In the genomic region with DNA sequence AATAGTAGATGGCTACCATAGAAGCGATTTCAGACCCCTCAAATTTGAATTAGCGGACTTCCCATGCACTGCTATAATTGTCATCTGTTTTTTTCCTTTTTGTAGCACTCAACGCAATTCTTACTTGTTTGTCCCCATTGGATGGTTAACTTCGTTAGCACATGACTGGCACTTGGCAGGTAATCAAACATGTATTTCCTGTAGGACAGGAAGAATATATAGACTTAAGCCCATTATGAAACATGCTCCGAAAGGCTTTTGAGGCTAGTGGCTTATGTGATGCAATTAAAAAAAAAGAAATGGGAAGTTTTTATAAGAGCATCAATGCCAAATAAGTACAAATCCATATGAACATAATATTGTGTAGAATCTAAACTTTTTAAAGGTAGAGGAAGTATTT, we compare ENCODE assay signal across 23 cellular contexts.
"Had no signal": no experiment of that assay in that cellular context is flagged by ENCODE, and none has a peak within 500 bp of the region (broad histone marks: within the 10 kb centered on the region; RNA-seq: fewer than 3 reads in every experiment).

No MANE protein-coding gene starts in this region.

- ATAC-seq: effector memory CD8-positive, alpha-beta T cell; gastrocnemius medialis; left lobe of liver; naive thymus-derived CD4-positive, alpha-beta T cell; sciatic nerve; stimulated activated effector memory CD8-positive, alpha-beta T cell treated with anti-CD3 and anti-CD28 coated beads, Interleukin-12 subunit alpha, Interleukin-12 subunit beta, amount 100 ng/mL, for 72 hours had no signal

- H3K27me3 ChIP-seq: colonic mucosa, gastrocnemius medialis, neural progenitor cell, right atrium auricular region, thyroid gland had no signal

- H2AFZ ChIP-seq: neural progenitor cell, parathyroid adenoma had no signal

- H3K4me2 ChIP-seq: neural progenitor cell, smooth muscle cell had no signal

- DNase-seq: colonic mucosa; effector memory CD8-positive, alpha-beta T cell; foreskin fibroblast; gastrocnemius medialis; head of caudate nucleus; kidney; mesenchymal stem cell; midbrain; naive thymus-derived CD4-positive, alpha-beta T cell; stimulated activated CD4-positive, alpha-beta T cell treated with anti-CD3 and anti-CD28 coated beads, Interleukin-2, amount 100 ng/mL, for 24 hours; stimulated activated CD4-positive, alpha-beta T cell treated with anti-CD3 and anti-CD28 coated beads, Interleukin-4, amount 100 ng/mL, for 24 hours; stimulated activated naive CD4-positive, alpha-beta T cell treated with Interleukin-2 at 50 U/mL for 16 hours; stomach; thyroid gland; trophoblast cell had no signal

- H3K36me3 ChIP-seq: colonic mucosa, gastrocnemius medialis, neural progenitor cell, right atrium auricular region, stomach, thyroid gland had no signal

- H3K4me3 ChIP-seq: colonic mucosa, gastrocnemius medialis, neural progenitor cell, right atrium auricular region, smooth muscle cell, stomach, thyroid gland had no signal

- FAIRE-seq: endometrium, kidney had no signal

- H3K27ac ChIP-seq: colonic mucosa, gastrocnemius medialis, neural progenitor cell, parathyroid adenoma, right atrium auricular region, stomach, thyroid gland had no signal

- H3K9me3 ChIP-seq: colonic mucosa, gastrocnemius medialis, right atrium auricular region, stomach, thyroid gland had no signal

- H3K4me1 ChIP-seq: colonic mucosa, gastrocnemius medialis, parathyroid adenoma, right atrium auricular region, thyroid gland had no signal

- H3K9ac ChIP-seq: neural progenitor cell, parathyroid adenoma had no signal
